8 cellular contexts compared by ENCODE assay signal in the genomic region with DNA sequence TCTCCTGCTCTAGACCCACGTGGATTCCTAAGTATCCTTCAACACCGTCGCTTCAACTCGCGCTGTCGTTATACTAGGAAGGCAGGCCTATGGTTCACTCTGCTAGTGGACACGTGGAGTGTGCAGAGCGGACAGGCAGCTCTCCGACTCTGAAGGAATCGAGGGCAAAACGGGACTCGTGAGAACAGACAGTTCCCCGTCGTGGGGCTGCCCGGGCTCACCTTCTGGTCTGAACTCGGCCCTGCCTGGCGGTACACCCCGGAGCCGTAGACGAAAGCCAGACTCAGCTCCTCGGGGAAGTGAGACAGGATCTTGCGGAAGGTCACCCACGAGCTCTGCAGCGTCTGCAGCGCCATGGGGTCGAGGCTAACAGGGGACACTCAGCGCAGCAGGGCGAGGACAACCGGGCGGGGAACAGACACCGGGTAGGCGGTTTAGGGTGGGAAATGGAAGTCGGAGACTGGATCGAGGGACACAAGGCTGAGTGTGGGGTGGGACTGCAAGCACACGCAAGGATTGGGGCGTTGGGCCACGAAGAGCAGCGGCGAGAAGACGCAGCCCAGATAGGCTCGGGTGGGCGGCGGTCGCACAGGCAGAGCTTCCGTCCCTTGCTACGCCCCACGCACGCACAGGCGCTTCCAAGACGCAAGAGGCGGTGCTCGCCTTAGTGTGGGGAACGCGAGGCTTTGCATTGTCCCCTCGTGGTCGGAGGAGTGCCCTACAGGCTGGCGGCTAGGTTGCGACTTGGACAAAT. TPM values are rescaled to one million over a fixed set of nuclear protein-coding genes. Genes with fewer than 3 reads are reported as not detected.
DNase-seq lines count a peak whose midpoint lies in the region; ATAC-seq and TF ChIP-seq lines count a peak whose summit lies in the region.

A gene with protein sequence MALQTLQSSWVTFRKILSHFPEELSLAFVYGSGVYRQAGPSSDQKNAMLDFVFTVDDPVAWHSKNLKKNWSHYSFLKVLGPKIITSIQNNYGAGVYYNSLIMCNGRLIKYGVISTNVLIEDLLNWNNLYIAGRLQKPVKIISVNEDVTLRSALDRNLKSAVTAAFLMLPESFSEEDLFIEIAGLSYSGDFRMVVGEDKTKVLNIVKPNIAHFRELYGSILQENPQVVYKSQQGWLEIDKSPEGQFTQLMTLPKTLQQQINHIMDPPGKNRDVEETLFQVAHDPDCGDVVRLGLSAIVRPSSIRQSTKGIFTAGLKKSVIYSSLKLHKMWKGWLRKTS (minus strand): TSS at position 605 of the 754 bp plus-strand sequence. CDS start 249 bp downstream, at position 356.

- DNase-seq in BJ (ENCODE audit: low read depth) (peak; percentile 59), NCI-H510A treated with DMSO at 0.1 percent for 48 hours (lab: John Stamatoyannopoulos, UW) (peak; percentile 71), coronary artery (ENCODE audit: low spot score) (peak; percentile 93), left kidney (ENCODE audit: low read depth, low spot score) (peak; percentile 98)
- DNase-seq in activated CD4-positive, alpha-beta T cell treated with anti-CD3 and anti-CD28 coated beads for 48 hours = peak; percentile 95
- peak; percentile 91 to 92 for DNase-seq in stimulated activated CD4-positive, alpha-beta T cell treated with anti-CD3 and anti-CD28 coated beads, Interleukin-2, amount 100 ng/mL, for 24 hours

- peak within 1 kb of the TSS; percentile 69 to 95 for H3K27ac ChIP-seq in coronary artery

- POLR2A ChIA-PET in BJ (lab: Charles Lee) = interaction anchor here (0.6 to 0.7 kb wide), 2 partner anchors 997 to 1484 kb away, joined by 3 read pairs; no protein-coding TSS in a partner anchor

- peaks cover 11% of the 10 kb centered on the region for H3K36me3 ChIP-seq in BJ (ENCODE audit: control insufficient read depth, insufficient read depth, low read length)

- ATAC-seq in HG03432 (IDR thresholded peaks at IDR 0.05; ENCODE audit: unreplicated experiment) = peak; percentile 100

- TF ChIP-seq POLR2A in GM19099 (IDR thresholded peaks at IDR 0.05; ENCODE audit: extremely low read depth, insufficient read length, low read depth) = peak; percentile 94

- TF ChIP-seq CTCF in BJ (IDR thresholded peaks at IDR 0.05; ENCODE audit: insufficient read depth, low read depth, low read length) (peak; percentile 85), coronary artery (IDR thresholded peaks at IDR 0.05) (peak; percentile 76)

- peak within 1 kb of the TSS; percentile 75 for H3K4me3 ChIP-seq in BJ (ENCODE audit: low read depth, low read length)
- peak within 1 kb of the TSS; percentile 91 for H3K4me3 ChIP-seq in coronary artery

- no peaks in the 10 kb centered on the region; the same call in 1 of the 2 replicates for H3K27me3 ChIP-seq in BJ (ENCODE audit: control insufficient read depth, insufficient read depth, low read length)

- CTCF ChIA-PET in BJ (lab: Yijun Ruan, JAX) = interaction anchor here (0.7 to 1.7 kb wide), 10 partner anchors 10 to 1480 kb away, joined by 3 to 18 read pairs (median 3); a partner anchor contains a TSS

RNA-seq across cellular contexts. Expression of the gene that starts here (rescaled TPM):
- 10.0 and 12.0 TPM in 2 replicates for polyA plus RNA-seq in BJ (2011; rRNA removed)
- 12.1 and 14.8 TPM in 2 replicates for polyA minus RNA-seq in BJ (2011; rRNA and poly(A)+ RNA removed)

Comparison
In these comparisons a context has a peak if more than half of its experiments do, and no peak if none do; other contexts are left out.
1. Peak in every context shown above with its lines: DNase-seq, ATAC-seq, H3K4me3 ChIP-seq and H3K27ac ChIP-seq.